Comparison of ENCODE assay signal across 8 cellular contexts in the genomic region with DNA sequence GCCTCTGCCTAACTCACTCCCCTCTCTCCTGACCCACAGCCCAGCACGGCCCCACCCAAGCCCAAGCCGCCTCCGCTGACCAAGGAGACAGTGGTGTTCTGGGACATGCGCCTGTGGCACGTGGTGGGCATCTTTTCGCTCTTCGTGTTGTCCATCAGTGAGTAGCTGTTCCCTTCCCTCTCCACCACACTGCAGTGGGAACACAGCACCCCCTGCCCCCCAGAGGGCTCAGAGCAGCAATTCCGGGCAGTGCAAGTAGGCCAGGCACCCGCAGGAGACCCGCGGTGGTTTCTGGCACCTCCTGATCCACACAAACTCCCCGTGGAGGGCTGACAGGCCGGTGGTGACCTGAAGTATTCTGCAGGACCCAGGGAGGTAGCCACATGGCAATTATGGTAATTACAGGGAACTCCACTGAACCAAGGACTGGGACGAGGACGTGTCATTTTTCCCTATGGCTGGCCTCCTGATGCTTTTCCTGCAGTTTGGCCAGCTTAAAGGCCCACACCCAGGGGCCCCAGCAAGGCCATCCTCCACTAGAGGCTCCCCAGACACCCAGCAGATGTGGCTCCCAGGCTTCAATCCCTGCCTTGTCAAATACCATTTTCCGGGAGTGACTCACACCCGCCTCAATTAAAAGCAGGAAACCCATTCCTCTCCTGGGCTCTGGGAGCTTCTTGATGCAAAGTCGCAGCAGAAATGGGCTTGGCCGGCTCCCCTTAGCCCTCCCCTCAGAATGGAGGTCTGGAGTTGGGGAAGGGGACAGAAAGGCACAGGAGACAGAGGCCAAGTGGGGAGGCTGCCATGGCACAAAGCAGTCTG. TPM values are rescaled to one million over a fixed set of nuclear protein-coding genes. Genes with fewer than 3 reads are reported as not detected.
A peak's percentile ranks its signal among the peaks of the same experiment; 100 is the strongest.
DNase-seq lines count a peak whose midpoint lies in the region; ATAC-seq and TF ChIP-seq lines count a peak whose summit lies in the region.
"Had no signal": no experiment of that assay in that cellular context is flagged by ENCODE, and none has a peak within 500 bp of the region (broad histone marks: within the 10 kb centered on the region; RNA-seq: fewer than 3 reads in every experiment).

No MANE protein-coding gene starts in this region.

- peak; percentile 14 for TF ChIP-seq CTCF in HFF-Myc (IDR thresholded peaks at IDR 0.05; ENCODE audit: low read depth, low read length, missing control alignments)

- no peak for ATAC-seq in GM18907 (IDR thresholded peaks at IDR 0.05; ENCODE audit: unreplicated experiment)

- H3K4me3 ChIP-seq in HFF-Myc (replicated peaks; ENCODE audit: low read depth, low read length) = no peak overlapping the region
- H3K4me3 ChIP-seq: GM12878 had no signal

- DNase-seq in COR-L47 (lab: John Stamatoyannopoulos, UW) (peak; percentile 5), HFF-Myc (ENCODE audit: extremely low read depth, low read depth) (peak; percentile 78), dedifferentiated amniotic fluid mesenchymal stem cell (ENCODE audit: extremely low spot score) (peak; percentile 50), myocyte (ENCODE audit: low read depth) (peak; percentile 52), NCI-H1436 treated with DMSO at 0.1 percent for 48 hours (lab: John Stamatoyannopoulos, UW) (no peak)
- DNase-seq in stimulated activated CD4-positive, alpha-beta T cell treated with anti-CD3 and anti-CD28 coated beads, Interleukin-2, amount 100 ng/mL, for 24 hours = no peak

RNA-seq across cellular contexts. Expression of gene TMIE, which starts 4.8 kb away (rescaled TPM):
- 0.42 and 0.43 TPM in 2 replicates for total RNA-seq in myocyte
- polyA plus RNA-seq in myocyte (2012) = 0.30 TPM
- total RNA-seq: GM12878 had no signal
- polyA plus RNA-seq: GM12878 had no signal

RNA-seq across cellular contexts. Expression of gene PRSS50, which starts 11.7 kb away (rescaled TPM):
- total RNA-seq in myocyte = 0.45 and 0.68 TPM in 2 replicates
- 0.04 TPM for polyA plus RNA-seq in myocyte (2012)
- total RNA-seq: GM12878 had no signal

RNA-seq across cellular contexts. Expression of gene ALS2CL, which starts 12.5 kb away (rescaled TPM):
- total RNA-seq in myocyte = 15.0 and 19.6 TPM in 2 replicates
- 6.9 TPM for polyA plus RNA-seq in myocyte (2012)

Comparison
In these comparisons a context has a peak if more than half of its experiments do, and no peak if none do; other contexts are left out.
1. DNase-seq: peak in COR-L47 (single experiment), HFF-Myc (single experiment), dedifferentiated amniotic fluid mesenchymal stem cell (single experiment) and myocyte (single experiment); none in NCI-H1436 treated with DMSO at 0.1 percent for 48 hours (single experiment) and stimulated activated CD4-positive, alpha-beta T cell treated with anti-CD3 and anti-CD28 coated beads, Interleukin-2, amount 100 ng/mL, for 24 hours (0 of 2).